18 cellular contexts compared by ENCODE assay signal in genomic region chr18:21341141-21341540, GRCh38.
DNase-seq lines count a peak whose midpoint lies in the region; ATAC-seq and TF ChIP-seq lines count a peak whose summit lies in the region.
"Had no signal": no experiment of that assay in that cellular context is flagged by ENCODE, and none has a peak within 500 bp of the region (broad histone marks: within the 10 kb centered on the region; RNA-seq: fewer than 3 reads in every experiment).

No MANE protein-coding gene starts in this region.

- H3K4me1 ChIP-seq in PC-9 (replicated peaks; ENCODE audit: insufficient read depth) (peaks cover 16% of the 10 kb centered on the region), esophagus muscularis mucosa (peaks cover 0 to 7% (median 2%) of the 10 kb centered on the region in 4 donors)
- H3K4me1 ChIP-seq: colonic mucosa, gastrocnemius medialis, left lung had no signal

- WGBS in esophagus muscularis mucosa: 78% methylated on average over 2 of the region's 2 CpGs

- DNase-seq in AG10803 (ENCODE audit: low read depth) (peak; percentile 27), H4 (ENCODE audit: low spot score) (peak; percentile 8), PC-9 (peak; percentile 45 to 61), fibroblast of mammary gland (ENCODE audit: low read depth) (peak; percentile 40), esophagus muscularis mucosa (ENCODE audit: extremely low spot score) (no peak)
- DNase-seq in stimulated activated CD4-positive, alpha-beta T cell treated with anti-CD3 and anti-CD28 coated beads, Interleukin-12 subunit alpha, Interleukin-12 subunit beta, amount 100 ng/mL, for 4 hours: no peak
- DNase-seq in activated CD8-positive, alpha-beta memory T cell treated with anti-CD3 and anti-CD28 coated beads, Interleukin-2, amount 50 U/mL, for 48 hours: no peak
- DNase-seq: activated CD4-positive, alpha-beta T cell treated with anti-CD3 and anti-CD28 coated beads, Interleukin-2, amount 10 ng/mL, durations not matched to agents 24 days and 14 days; activated naive CD4-positive, alpha-beta T cell treated with Interleukin-2 at 50 U/mL for 16 hours; CD4-positive, alpha-beta T cell; colonic mucosa; DMS79 treated with DMSO at 0.1 percent for 48 hours; gastrocnemius medialis; left lung; NCI-H774; occipital lobe; stimulated activated naive B cell treated with anti-CD40 and anti-IgM and Interleukin-4, amounts not matched to agents 10 μg/mL and 1 μg/mL and 100 μg/mL, for 72 hours had no signal

- CTCF ChIA-PET in PC-9 (lab: Charles Lee): no interaction called here

- H3F3A ChIP-seq in PC-9 (ENCODE audit: insufficient read depth, low read depth): 0 out of 2 replicates have a peak, but pooled peaks cover 9% of the 10 kb centered on the region

- peak overlapping the region; percentile 41 for H3K4me2 ChIP-seq in PC-9

- no peaks in the 10 kb centered on the region for H3K9me2 ChIP-seq in PC-9 (ENCODE audit: insufficient read depth)

- intact Hi-C loops in PC-9 (cut with micrococcal nuclease; ENCODE audit: unreplicated experiment) (no loop called here), esophagus muscularis mucosa (cut with DNase I) (no loop called here)

- POLR2A ChIA-PET in PC-9 (lab: Charles Lee; ENCODE audit: unreplicated experiment): interaction anchor here (0.5 to 0.6 kb wide), 3 partner anchors 40 to 60 kb away, joined by 4 to 7 read pairs (median 5); no protein-coding TSS in a partner anchor

- H3K9me3 ChIP-seq in PC-9 (ENCODE audit: insufficient read depth, low read depth) (no peaks in the 10 kb centered on the region), esophagus muscularis mucosa (no peaks in the 10 kb centered on the region)
- H3K9me3 ChIP-seq: colonic mucosa, gastrocnemius medialis, left lung had no signal

- no TSS peak for BruUV-seq in PC-9 (replicated peaks; lab: Mats Ljungman, UMichigan)

- H3K27me3 ChIP-seq in PC-9 (ENCODE audit: insufficient read depth, low read depth) (no peaks in the 10 kb centered on the region), esophagus muscularis mucosa (no peaks in the 10 kb centered on the region)
- H3K27me3 ChIP-seq: colonic mucosa, gastrocnemius medialis, left lung had no signal

- H3K27ac ChIP-seq in PC-9: peak overlapping the region; percentile 55
- H3K27ac ChIP-seq in esophagus muscularis mucosa (replicated peaks in 1 of 4): no peak overlapping the region
- H3K27ac ChIP-seq: colonic mucosa, gastrocnemius medialis, left lung had no signal

- no peak for ATAC-seq in GM19023 (IDR thresholded peaks at IDR 0.05; ENCODE audit: unreplicated experiment)
- ATAC-seq: gastrocnemius medialis; left lung; stimulated activated naive B cell treated with anti-CD40 and anti-IgM and Interleukin-4, amounts not matched to agents 10 μg/mL and 1 μg/mL and 100 μg/mL, for 72 hours had no signal

- TF ChIP-seq CTCF in AG10803 (conservative IDR thresholded peaks at IDR 0.05; ENCODE audit: low read length): no peak
- TF ChIP-seq CTCF in PC-9 (conservative IDR thresholded peaks at IDR 0.05): no peak
- TF ChIP-seq CTCF in fibroblast of mammary gland (conservative IDR thresholded peaks at IDR 0.05; ENCODE audit: control insufficient read depth, insufficient read depth, low read depth, low read length): no peak
- TF ChIP-seq CTCF in esophagus muscularis mucosa (IDR thresholded peaks at IDR 0.05): no peak

- no peak for TF ChIP-seq EP300 in esophagus muscularis mucosa (IDR thresholded peaks at IDR 0.05)

- TF ChIP-seq POLR2A in esophagus muscularis mucosa (IDR thresholded peaks at IDR 0.05; ENCODE audit: low read depth): no peak

- H2AFZ ChIP-seq in PC-9: no peak overlapping the region

- no peaks in the 10 kb centered on the region for H4K20me1 ChIP-seq in PC-9 (ENCODE audit: insufficient read depth)

- H3K36me3 ChIP-seq in PC-9 (ENCODE audit: low read depth) (no peaks in the 10 kb centered on the region), esophagus muscularis mucosa (no peaks in the 10 kb centered on the region)
- H3K36me3 ChIP-seq: colonic mucosa, gastrocnemius medialis, left lung had no signal

- H3K79me2 ChIP-seq in PC-9 (ENCODE audit: low read depth): no peaks in the 10 kb centered on the region

- H3K4me3 ChIP-seq in AG10803 (ENCODE audit: low read length) (no peak overlapping the region), PC-9 (no peak overlapping the region), fibroblast of mammary gland (ENCODE audit: control insufficient read depth, low read depth, low read length) (no peak overlapping the region), esophagus muscularis mucosa (no peak overlapping the region)
- H3K4me3 ChIP-seq: colonic mucosa, gastrocnemius medialis, left lung had no signal

Comparison
In these comparisons a context has a peak if more than half of its experiments do, and no peak if none do; other contexts are left out.
1. DNase-seq: peak in AG10803 (single experiment), H4 (single experiment), PC-9 (2 of 2) and fibroblast of mammary gland (single experiment); none in esophagus muscularis mucosa (single experiment), stimulated activated CD4-positive, alpha-beta T cell treated with anti-CD3 and anti-CD28 coated beads, Interleukin-12 subunit alpha, Interleukin-12 subunit beta, amount 100 ng/mL, for 4 hours (single experiment) and activated CD8-positive, alpha-beta memory T cell treated with anti-CD3 and anti-CD28 coated beads, Interleukin-2, amount 50 U/mL, for 48 hours (single experiment).